17 cellular contexts compared by ENCODE assay signal in the genomic region with DNA sequence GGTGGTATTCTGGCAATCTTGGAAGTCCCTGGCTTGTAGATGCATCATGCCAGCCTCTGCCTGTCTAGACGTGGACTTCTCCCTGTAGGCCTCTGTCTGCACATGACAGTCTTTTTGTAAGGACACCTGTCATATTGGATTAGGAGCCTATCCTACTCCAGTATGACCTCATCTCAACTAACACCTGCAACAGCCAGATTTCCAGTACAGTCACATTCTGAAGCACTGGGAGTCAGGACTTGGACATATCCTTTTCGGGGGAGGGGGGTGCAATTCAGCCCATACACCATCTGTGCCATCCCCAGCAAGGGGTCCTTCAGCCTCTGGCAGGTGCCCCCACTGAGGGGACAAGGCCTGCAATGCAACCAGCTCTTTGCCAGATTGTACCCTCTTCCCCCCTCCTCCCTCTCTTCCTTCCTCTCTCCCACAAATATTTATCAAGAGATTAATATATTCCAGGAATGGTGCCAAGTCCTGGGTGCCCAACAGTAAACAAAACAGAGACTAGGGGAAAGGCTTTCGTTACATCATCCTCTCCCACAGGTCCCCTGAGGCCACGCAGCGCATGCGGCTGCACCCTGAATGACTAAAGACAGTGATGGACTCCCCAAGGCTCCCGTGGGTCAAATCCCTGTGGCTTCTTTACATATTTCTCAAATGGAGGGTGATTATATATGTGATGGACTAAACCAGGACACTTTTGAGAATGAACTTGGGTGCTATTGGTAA. TPM values are rescaled to one million over a fixed set of nuclear protein-coding genes. Genes with fewer than 3 reads are reported as not detected.
DNase-seq lines count a peak whose midpoint lies in the region; ATAC-seq and TF ChIP-seq lines count a peak whose summit lies in the region.
"Had no signal": no experiment of that assay in that cellular context is flagged by ENCODE, and none has a peak within 500 bp of the region (broad histone marks: within the 10 kb centered on the region; RNA-seq: fewer than 3 reads in every experiment).

No MANE protein-coding gene starts in this region.

- no peak overlapping the region for H3K4me3 Mint-ChIP-seq in osteocyte (ENCODE audit: unreplicated experiment)
- H3K4me3 Mint-ChIP-seq: activated CD4-positive, alpha-beta T cell treated with anti-CD3 and anti-CD28 coated beads, Interleukin-2, amount 10 ng/mL, durations not matched to agents 24 days and 14 days; dendritic cell treated with granulocyte-macrophage colony-stimulating factor and Interleukin-4, amounts not matched to agents 40 ng/mL and 50 ng/mL, for 4 days had no signal

- no peaks in the 10 kb centered on the region for H3K9me3 Mint-ChIP-seq in osteocyte (ENCODE audit: unreplicated experiment)
- H3K9me3 Mint-ChIP-seq: activated CD4-positive, alpha-beta T cell treated with anti-CD3 and anti-CD28 coated beads, Interleukin-2, amount 10 ng/mL, durations not matched to agents 24 days and 14 days; dendritic cell treated with granulocyte-macrophage colony-stimulating factor and Interleukin-4, amounts not matched to agents 40 ng/mL and 50 ng/mL, for 4 days; nephron had no signal

- no peaks in the 10 kb centered on the region for H3K36me3 Mint-ChIP-seq in osteocyte (ENCODE audit: unreplicated experiment)

- H3K4me1 Mint-ChIP-seq in osteocyte (ENCODE audit: unreplicated experiment) = no peaks in the 10 kb centered on the region
- H3K4me1 Mint-ChIP-seq: activated CD4-positive, alpha-beta T cell treated with anti-CD3 and anti-CD28 coated beads, Interleukin-2, amount 10 ng/mL, durations not matched to agents 24 days and 14 days had no signal

- ATAC-seq in HG02642 (IDR thresholded peaks at IDR 0.05; ENCODE audit: poor library complexity, unreplicated experiment) = no peak
- ATAC-seq: left colon, Right ventricle myocardium inferior had no signal

- peak; percentile 91 to 94 for DNase-seq in NCI-H526 (lab: John Stamatoyannopoulos, UW)
- DNase-seq in NCI-H526 treated with DMSO at 0.1 percent for 48 hours (lab: John Stamatoyannopoulos, UW) = no peak
- peak; percentile 50 for DNase-seq in M059J (ENCODE audit: low read depth)
- peak; percentile 84 to 86 for DNase-seq in SHP77 (lab: John Stamatoyannopoulos, UW)
- DNase-seq in osteocyte (ENCODE audit: extremely low spot score, unreplicated experiment) = peak; percentile 49
- no peak for DNase-seq in OCI-M1 (lab: John Stamatoyannopoulos, UW)
- DNase-seq in iPS-NIHi11 (ENCODE audit: low spot score) = no peak
- DNase-seq: activated CD4-positive, alpha-beta T cell treated with anti-CD3 and anti-CD28 coated beads, Interleukin-2, amount 10 ng/mL, durations not matched to agents 24 days and 14 days; activated CD8-positive, alpha-beta memory T cell treated with anti-CD3 and anti-CD28 coated beads, Interleukin-2, amount 50 U/mL, for 48 hours; activated effector memory CD4-positive, alpha-beta T cell treated with anti-CD3 and anti-CD28 coated beads, Interleukin-2, amount 50 U/mL, for 16 hours; left colon; midbrain; T-helper 1 cell had no signal

- H3K27me3 Mint-ChIP-seq in osteocyte (ENCODE audit: unreplicated experiment) = peaks cover 7% of the 10 kb centered on the region
- H3K27me3 Mint-ChIP-seq: activated CD4-positive, alpha-beta T cell treated with anti-CD3 and anti-CD28 coated beads, Interleukin-2, amount 10 ng/mL, durations not matched to agents 24 days and 14 days had no signal

- no peak overlapping the region for H3K27ac Mint-ChIP-seq in osteocyte (ENCODE audit: unreplicated experiment)
- H3K27ac Mint-ChIP-seq: activated CD4-positive, alpha-beta T cell treated with anti-CD3 and anti-CD28 coated beads, Interleukin-2, amount 10 ng/mL, durations not matched to agents 24 days and 14 days; dendritic cell treated with granulocyte-macrophage colony-stimulating factor and Interleukin-4, amounts not matched to agents 40 ng/mL and 50 ng/mL, for 4 days; nephron had no signal

- no peak for TF ChIP-seq CTCF in osteocyte (IDR thresholded peaks at IDR 0.05)

RNA-seq across cellular contexts. Expression of gene MYCN, which starts 20.5 kb away (rescaled TPM):
- not detected in 2 replicates for total RNA-seq in M059J (2014; rRNA removed; shearing (Covaris generic))
- total RNA-seq in osteocyte = 0.24 and 0.54 TPM in 2 replicates
- total RNA-seq: activated CD4-positive, alpha-beta T cell treated with anti-CD3 and anti-CD28 coated beads, Interleukin-2, amount 10 ng/mL, durations not matched to agents 24 days and 14 days had no signal

Comparison
In these comparisons a context has a peak if more than half of its experiments do, and no peak if none do; other contexts are left out.
1. DNase-seq: peak in NCI-H526 (2 of 2), M059J (single experiment), SHP77 (2 of 2) and osteocyte (single experiment); none in NCI-H526 treated with DMSO at 0.1 percent for 48 hours (single experiment), OCI-M1 (single experiment) and iPS-NIHi11 (single experiment).